ENCODE assay signal across 34 cellular contexts in the genomic region with DNA sequence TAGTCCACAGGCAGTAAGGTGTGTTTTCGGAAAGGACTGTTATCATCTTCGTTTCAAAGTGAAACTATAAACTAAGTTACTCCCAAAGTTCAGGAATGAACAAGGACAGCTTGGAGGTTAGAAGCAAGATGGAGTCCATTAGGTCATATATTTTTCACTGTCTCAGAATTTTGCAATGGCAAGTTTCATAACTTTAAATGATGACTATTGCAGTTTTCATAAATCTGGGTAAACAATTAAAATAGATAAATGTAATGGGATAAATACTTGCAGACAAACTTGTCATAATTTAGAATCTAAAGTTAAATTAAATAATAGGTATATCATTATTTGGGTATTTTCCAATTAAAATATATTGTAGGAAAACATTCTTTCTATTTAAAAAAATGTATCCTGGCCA.
"Had no signal": no experiment of that assay in that cellular context is flagged by ENCODE, and none has a peak within 500 bp of the region (broad histone marks: within the 10 kb centered on the region; RNA-seq: fewer than 3 reads in every experiment).

No MANE protein-coding gene starts in this region.

- FAIRE-seq: astrocyte, TTC549 had no signal

- H3K36me3 ChIP-seq: adrenal gland, brain microvascular endothelial cell, breast epithelium had no signal

- DNase-seq: activated B cell treated with CpG ODN at 0.5 μM for 24 hours; activated CD4-positive, alpha-beta memory T cell treated with anti-CD3 and anti-CD28 coated beads for 36 hours; activated CD4-positive, alpha-beta T cell treated with anti-CD3 and anti-CD28 coated beads for 4 hours; activated CD4-positive, alpha-beta T cell treated with anti-CD3 and anti-CD28 coated beads, Interleukin-2, amount 10 ng/mL, durations not matched to agents 24 days and 14 days; activated CD4-positive, alpha-beta T cell treated with anti-CD3 and anti-CD28 coated beads, Interleukin-2, amount 50 U/mL, for 1 hour; activated CD4-positive, alpha-beta T cell treated with anti-CD3 and anti-CD28 coated beads, Interleukin-2, amount 50 U/mL, for 4 hours; activated CD4-positive, CD25-positive, alpha-beta regulatory T cell treated with anti-CD3 and anti-CD28 coated beads, Interleukin-2, amount 50 U/mL, for 72 hours; activated CD8-positive, alpha-beta memory T cell treated with anti-CD3 and anti-CD28 coated beads, Interleukin-2, amount 50 U/mL, for 4 hours; activated CD8-positive, alpha-beta T cell treated with anti-CD3 and anti-CD28 coated beads for 36 hours; activated effector memory CD4-positive, alpha-beta T cell treated with anti-CD3 and anti-CD28 coated beads, Interleukin-2, amount 50 U/mL, for 16 hours; activated gamma-delta T cell treated with Interleukin-2 at 50 U/mL for 16 hours; activated naive CD4-positive, alpha-beta T cell; activated naive CD4-positive, alpha-beta T cell treated with anti-CD3 and anti-CD28 coated beads for 36 hours; activated naive CD4-positive, alpha-beta T cell treated with anti-CD3 and anti-CD28 coated beads, Interleukin-2, amount 50 U/mL, for 16 hours; activated naive CD8-positive, alpha-beta T cell treated with anti-CD3 and anti-CD28 coated beads for 36 hours; activated T-cell treated with anti-CD3 and anti-CD28 coated beads for 4 hours; activated T-cell treated with anti-CD3 and anti-CD28 coated beads, Interleukin-2, amount 50 U/mL, for 1 hour; activated T-cell treated with anti-CD3 and anti-CD28 coated beads, Interleukin-2, amount 50 U/mL, for 4 hours; activated T-cell treated with anti-CD3 and anti-CD28 coated beads, Interleukin-2, amount 50 U/mL, for 72 hours; adrenal gland; amniotic stem cell; aorta; body of pancreas; brain microvascular endothelial cell; central memory CD4-positive, alpha-beta T cell; T-helper 9 cell had no signal

- H3K27me3 Mint-ChIP-seq: activated B cell treated with CpG ODN at 0.5 μM for 24 hours; activated CD4-positive, alpha-beta memory T cell treated with anti-CD3 and anti-CD28 coated beads for 36 hours; activated naive CD8-positive, alpha-beta T cell treated with anti-CD3 and anti-CD28 coated beads for 36 hours; activated T-helper 17 cell treated with anti-CD3 and anti-CD28 coated beads, Interleukin-2, amount 50 U/mL, for 72 hours had no signal

- H3K9me3 Mint-ChIP-seq: activated T-cell treated with anti-CD3 and anti-CD28 coated beads, Interleukin-2, amount 50 U/mL, for 72 hours; activated T-helper 17 cell treated with anti-CD3 and anti-CD28 coated beads, Interleukin-2, amount 50 U/mL, for 72 hours had no signal

- H3K4me3 Mint-ChIP-seq: activated B cell treated with CpG ODN at 0.5 μM for 24 hours; activated CD4-positive, alpha-beta memory T cell treated with anti-CD3 and anti-CD28 coated beads for 36 hours; activated CD4-positive, alpha-beta T cell treated with anti-CD3 and anti-CD28 coated beads, Interleukin-2, amount 10 ng/mL, durations not matched to agents 24 days and 14 days; activated CD8-positive, alpha-beta T cell treated with anti-CD3 and anti-CD28 coated beads for 36 hours; activated naive CD4-positive, alpha-beta T cell treated with anti-CD3 and anti-CD28 coated beads for 36 hours; activated naive CD8-positive, alpha-beta T cell treated with anti-CD3 and anti-CD28 coated beads for 36 hours; activated T-cell treated with anti-CD3 and anti-CD28 coated beads, Interleukin-2, amount 50 U/mL, for 4 hours; activated T-cell treated with anti-CD3 and anti-CD28 coated beads, Interleukin-2, amount 50 U/mL, for 72 hours; activated T-helper 1 cell treated with anti-CD3 and anti-CD28 coated beads, Interleukin-12 subunit alpha, Interleukin-12 subunit beta, Interleukin-2, Interleukin-4 antibody, amounts not matched to agents 30 ng/mL and 10 ng/mL and 1 ng/mL, durations not matched to agents 14 hours and 24 hours and 36 hours; activated T-helper 17 cell treated with anti-CD3 and anti-CD28 coated beads, Interleukin-2, amount 50 U/mL, for 72 hours; T-helper 1 cell treated with Interleukin-12 subunit alpha and Interleukin-12 subunit beta and Interleukin-4 antibody, amounts not matched to agents 30 μg/mL and 1 μg/mL, for 36 hours; T-helper 2 cell treated with Interferon-gamma antibody and Interleukin-4, amounts not matched to agents 5 μg/mL and 100 μg/mL, for 36 hours had no signal

- H3K27ac Mint-ChIP-seq: activated B cell treated with CpG ODN at 0.5 μM for 24 hours; activated CD4-positive, alpha-beta memory T cell treated with anti-CD3 and anti-CD28 coated beads for 36 hours; activated CD4-positive, alpha-beta T cell treated with anti-CD3 and anti-CD28 coated beads, Interleukin-2, amount 10 ng/mL, durations not matched to agents 24 days and 14 days; activated CD8-positive, alpha-beta T cell treated with anti-CD3 and anti-CD28 coated beads for 36 hours; activated naive CD4-positive, alpha-beta T cell treated with anti-CD3 and anti-CD28 coated beads for 36 hours; activated naive CD4-positive, alpha-beta T cell treated with anti-CD3 and anti-CD28 coated beads, Interleukin-2, amount 50 U/mL, for 72 hours; activated naive CD8-positive, alpha-beta T cell treated with anti-CD3 and anti-CD28 coated beads for 36 hours; activated T-cell treated with anti-CD3 and anti-CD28 coated beads, Interleukin-2, amount 50 U/mL, for 72 hours; activated T-helper 1 cell treated with anti-CD3 and anti-CD28 coated beads, Interleukin-12 subunit alpha, Interleukin-12 subunit beta, Interleukin-2, Interleukin-4 antibody, amounts not matched to agents 30 ng/mL and 10 ng/mL and 1 ng/mL, durations not matched to agents 14 hours and 24 hours and 36 hours; activated T-helper 17 cell treated with anti-CD3 and anti-CD28 coated beads, Interleukin-2, amount 50 U/mL, for 72 hours; T-helper 1 cell treated with Interleukin-12 subunit alpha and Interleukin-12 subunit beta and Interleukin-4 antibody, amounts not matched to agents 30 μg/mL and 1 μg/mL, for 36 hours; T-helper 2 cell treated with Interferon-gamma antibody and Interleukin-4, amounts not matched to agents 5 μg/mL and 100 μg/mL, for 36 hours had no signal

- H3K9me3 ChIP-seq: body of pancreas had no signal

- H3K4me3 ChIP-seq: adrenal gland, body of pancreas, breast epithelium had no signal

- H3K4me1 Mint-ChIP-seq: activated CD4-positive, alpha-beta T cell treated with anti-CD3 and anti-CD28 coated beads, Interleukin-2, amount 10 ng/mL, durations not matched to agents 24 days and 14 days; activated naive CD8-positive, alpha-beta T cell treated with anti-CD3 and anti-CD28 coated beads for 36 hours; activated T-helper 17 cell treated with anti-CD3 and anti-CD28 coated beads, Interleukin-2, amount 50 U/mL, for 72 hours had no signal

- ATAC-seq: activated CD8-positive, alpha-beta T cell treated with anti-CD3 and anti-CD28 coated beads for 36 hours; activated naive CD4-positive, alpha-beta T cell treated with anti-CD3 and anti-CD28 coated beads, Interleukin-2, amount 50 U/mL, for 72 hours; activated T-cell treated with anti-CD3 and anti-CD28 coated beads, Interleukin-2, amount 50 U/mL, for 4 hours; activated T-cell treated with anti-CD3 and anti-CD28 coated beads, Interleukin-2, amount 50 U/mL, for 72 hours; activated T-helper 17 cell treated with anti-CD3 and anti-CD28 coated beads, Interleukin-2, amount 50 U/mL, for 72 hours; body of pancreas had no signal

- H3K4me1 ChIP-seq: adrenal gland, body of pancreas, breast epithelium had no signal

- H3K27ac ChIP-seq: adrenal gland, body of pancreas, brain microvascular endothelial cell, breast epithelium had no signal

- H3K27me3 ChIP-seq: adrenal gland, body of pancreas, brain microvascular endothelial cell, breast epithelium had no signal
